Comparison of ENCODE assay signal across 8 cellular contexts in genomic region chr4:53804719-53805118, GRCh38.
A peak's percentile ranks its signal among the peaks of the same experiment; 100 is the strongest.
DNase-seq lines count a peak whose midpoint lies in the region; ATAC-seq, FAIRE-seq and TF ChIP-seq lines count a peak whose summit lies in the region.

No MANE protein-coding gene starts in this region.

- TF ChIP-seq EP300 in A549 (IDR thresholded peaks at IDR 0.05) (no peak), upper lobe of left lung (IDR thresholded peaks at IDR 0.05) (no peak)

- H3K27ac ChIP-seq in A549 (no peak overlapping the region), VCaP (no peak overlapping the region), upper lobe of left lung (no peak overlapping the region)

- H3K9me3 Mint-ChIP-seq in stimulated activated effector memory CD8-positive, alpha-beta T cell treated with anti-CD3 and anti-CD28 coated beads, Interleukin-12 subunit alpha, Interleukin-12 subunit beta, amount 100 ng/mL, for 72 hours, result no peaks in the 10 kb centered on the region
- no peaks in the 10 kb centered on the region for H3K9me3 Mint-ChIP-seq in stimulated activated memory B cell treated with anti-CD40 and anti-IgM and Interleukin-4, amounts not matched to agents 10 μg/mL and 1 μg/mL and 100 μg/mL, for 72 hours

- no peaks in the 10 kb centered on the region for H3K36me3 Mint-ChIP-seq in stimulated activated effector memory CD8-positive, alpha-beta T cell treated with anti-CD3 and anti-CD28 coated beads, Interleukin-12 subunit alpha, Interleukin-12 subunit beta, amount 100 ng/mL, for 72 hours
- H3K36me3 Mint-ChIP-seq in stimulated activated memory B cell treated with anti-CD40 and anti-IgM and Interleukin-4, amounts not matched to agents 10 μg/mL and 1 μg/mL and 100 μg/mL, for 72 hours, result no peaks in the 10 kb centered on the region

- TF ChIP-seq POLR2A in A549 (IDR thresholded peaks at IDR 0.05; ENCODE audit: low read length) (no peak), upper lobe of left lung (IDR thresholded peaks at IDR 0.05) (no peak)

- H3K27me3 Mint-ChIP-seq in stimulated activated memory B cell treated with anti-CD40 and anti-IgM and Interleukin-4, amounts not matched to agents 10 μg/mL and 1 μg/mL and 100 μg/mL, for 72 hours, result no peaks in the 10 kb centered on the region

- 65% methylated on average over 2 of the region's 2 CpGs for WGBS in A549 (ENCODE audit: missing lambda C conversion rate)
- WGBS in upper lobe of left lung, 2 donors, result 38 to 47% methylated on average over 2 of the region's 2 CpGs

- DNase-seq in A549 (ENCODE audit: low read depth in 1 of 2, low spot score in 1 of 2) (peak in 1 of 2 experiments; percentile 34), HS-27A (ENCODE audit: low read depth) (peak; percentile 31), iPS DF 19.7 (ENCODE audit: low read depth, low spot score) (peak; percentile 5), upper lobe of left lung (peak in 1 of 2 donors; percentile 54)
- DNase-seq in stimulated activated effector memory CD8-positive, alpha-beta T cell treated with anti-CD3 and anti-CD28 coated beads, Interleukin-12 subunit alpha, Interleukin-12 subunit beta, amount 100 ng/mL, for 72 hours (ENCODE audit: low spot score in 2 of 2), result no peak

- H3K4me3 ChIP-seq in A549 (no peak overlapping the region), upper lobe of left lung (no peak overlapping the region)

- H3K9me3 ChIP-seq in A549 (no peaks in the 10 kb centered on the region), upper lobe of left lung (no peaks in the 10 kb centered on the region)

- TF ChIP-seq RAD21 in A549 (conservative IDR thresholded peaks at IDR 0.05 in 1 of 2, IDR thresholded peaks at IDR 0.05 in 1 of 2), result peak; percentile 58 to 61

- peak; percentile 42 for TF ChIP-seq CTCF in A549 (IDR thresholded peaks at IDR 0.05)
- TF ChIP-seq CTCF in GM12872 (IDR thresholded peaks at IDR 0.05; ENCODE audit: insufficient read depth, low read depth, low read length), result peak; percentile 73
- peak; percentile 81 for TF ChIP-seq CTCF in VCaP (conservative IDR thresholded peaks at IDR 0.05)
- TF ChIP-seq CTCF in upper lobe of left lung (IDR thresholded peaks at IDR 0.05), result peak in 5 of 6 experiments; percentile 25 to 40 (median 31)

- peak in 1 of 2 experiments; percentile 66; a peak in 2 of 6 replicates for ATAC-seq in A549
- ATAC-seq in upper lobe of left lung (ENCODE audit: low FRiP score in 2 of 2), result peak in 1 of 2 donors; percentile 39
- no peak for ATAC-seq in stimulated activated effector memory CD8-positive, alpha-beta T cell treated with anti-CD3 and anti-CD28 coated beads, Interleukin-12 subunit alpha, Interleukin-12 subunit beta, amount 100 ng/mL, for 72 hours
- ATAC-seq in stimulated activated memory B cell treated with anti-CD40 and anti-IgM and Interleukin-4, amounts not matched to agents 10 μg/mL and 1 μg/mL and 100 μg/mL, for 72 hours, result no peak

- H3K4me3 Mint-ChIP-seq in stimulated activated effector memory CD8-positive, alpha-beta T cell treated with anti-CD3 and anti-CD28 coated beads, Interleukin-12 subunit alpha, Interleukin-12 subunit beta, amount 100 ng/mL, for 72 hours, result no peak overlapping the region
- H3K4me3 Mint-ChIP-seq in stimulated activated memory B cell treated with anti-CD40 and anti-IgM and Interleukin-4, amounts not matched to agents 10 μg/mL and 1 μg/mL and 100 μg/mL, for 72 hours, result no peak overlapping the region

- H3K4me1 ChIP-seq in A549 (no peaks in the 10 kb centered on the region; the same call in 2 of the 3 replicates), upper lobe of left lung (peaks cover 0 to 4% (median 0%) of the 10 kb centered on the region in 4 donors)

- no peaks in the 10 kb centered on the region for H3K4me1 Mint-ChIP-seq in stimulated activated effector memory CD8-positive, alpha-beta T cell treated with anti-CD3 and anti-CD28 coated beads, Interleukin-12 subunit alpha, Interleukin-12 subunit beta, amount 100 ng/mL, for 72 hours
- H3K4me1 Mint-ChIP-seq in stimulated activated memory B cell treated with anti-CD40 and anti-IgM and Interleukin-4, amounts not matched to agents 10 μg/mL and 1 μg/mL and 100 μg/mL, for 72 hours, result no peaks in the 10 kb centered on the region

- no peak overlapping the region for H3K27ac Mint-ChIP-seq in stimulated activated effector memory CD8-positive, alpha-beta T cell treated with anti-CD3 and anti-CD28 coated beads, Interleukin-12 subunit alpha, Interleukin-12 subunit beta, amount 100 ng/mL, for 72 hours
- no peak overlapping the region for H3K27ac Mint-ChIP-seq in stimulated activated memory B cell treated with anti-CD40 and anti-IgM and Interleukin-4, amounts not matched to agents 10 μg/mL and 1 μg/mL and 100 μg/mL, for 72 hours

- no peaks in the 10 kb centered on the region for H3K36me3 ChIP-seq in upper lobe of left lung

- FAIRE-seq in A549 (lab: Jason Lieb, UNC), result no peak

- H3K4me2 ChIP-seq in A549, result no peak overlapping the region

- POLR2A ChIA-PET in A549 (lab: Yijun Ruan, JAX), result no interaction called here

- CTCF ChIA-PET in A549 (lab: Yijun Ruan, JAX), result interaction anchor here (0.7 to 2.4 kb wide), 5 partner anchors 9 to 98 kb away, joined by 3 to 8 read pairs (median 4); no protein-coding TSS in a partner anchor

- H3K27me3 ChIP-seq in upper lobe of left lung, result no peaks in the 10 kb centered on the region

TF ChIP-seq in A549, 52 proteins besides CTCF, POLR2A, EP300 and RAD21:
- TF ChIP-seq SMC3 (IDR thresholded peaks at IDR 0.05) (peak; percentile 54), ZFP36 (IDR thresholded peaks at IDR 0.05; ENCODE audit: borderline replicate concordance, partially characterized antibody) (no peak)

Comparison
In these comparisons a context has a peak if more than half of its experiments do, and no peak if none do; other contexts are left out.
1. DNase-seq: peak in HS-27A (single experiment) and iPS DF 19.7 (single experiment); none in stimulated activated effector memory CD8-positive, alpha-beta T cell treated with anti-CD3 and anti-CD28 coated beads, Interleukin-12 subunit alpha, Interleukin-12 subunit beta, amount 100 ng/mL, for 72 hours (0 of 2).
2. CTCF ChIP-seq: peak in every context shown above with its lines; median percentile 81 in VCaP; 73 in GM12872; 42 in A549; 31 in upper lobe of left lung.